16 cellular contexts compared by ENCODE assay signal in genomic region chr4:181827246-181827645, GRCh38.
"Had no signal": no experiment of that assay in that cellular context is flagged by ENCODE, and none has a peak within 500 bp of the region (broad histone marks: within the 10 kb centered on the region; RNA-seq: fewer than 3 reads in every experiment).

No MANE protein-coding gene starts in this region.

- H3K27ac ChIP-seq: dorsolateral prefrontal cortex, lower lobe of right lung, psoas muscle, skin epidermis, spleen, thoracic aorta, transverse colon, upper lobe of right lung, uterus had no signal

- H3K36me3 ChIP-seq: lower lobe of right lung, spleen, thoracic aorta, transverse colon, upper lobe of right lung, uterus had no signal

- DNase-seq: dorsolateral prefrontal cortex; effector CD4-positive, alpha-beta T cell; head of caudate nucleus; left ventricle myocardium superior; lower lobe of right lung; nucleus accumbens; psoas muscle; right cardiac atrium; spleen; stimulated activated naive B cell treated with anti-CD40 and anti-IgM and Interleukin-4, amounts not matched to agents 10 μg/mL and 1 μg/mL and 100 μg/mL, for 72 hours; transverse colon; upper lobe of right lung; uterus had no signal

- H3K4me1 ChIP-seq: lower lobe of right lung, psoas muscle, spleen, transverse colon, upper lobe of right lung, uterus had no signal

- H3K9me3 ChIP-seq: lower lobe of right lung, psoas muscle, spleen, thoracic aorta, transverse colon, upper lobe of right lung, uterus had no signal

- ATAC-seq: left ventricle myocardium superior; lower lobe of right lung; natural killer cell treated with Interleukin-12 subunit alpha and Interleukin-12 subunit beta and Interleukin-15 and Interleukin-18, amount 100 ng/mL, for 72 hours; psoas muscle; right cardiac atrium; stimulated activated naive B cell treated with anti-CD40 and anti-IgM and Interleukin-4, amounts not matched to agents 10 μg/mL and 1 μg/mL and 100 μg/mL, for 72 hours; upper lobe of right lung had no signal

- H3K27me3 ChIP-seq: spleen, transverse colon, upper lobe of right lung, uterus had no signal

- H3K4me3 ChIP-seq: dorsolateral prefrontal cortex, lower lobe of right lung, psoas muscle, skin epidermis, spleen, thoracic aorta, transverse colon, upper lobe of right lung, uterus had no signal
